In genomic region chr7:141664450-141664849, GRCh38 we compare ENCODE assay signal across 29 cellular contexts. TPM values are rescaled to one million over a fixed set of nuclear protein-coding genes. Genes with fewer than 3 reads are reported as not detected.
DNase-seq lines count a peak whose midpoint lies in the region; ATAC-seq and TF ChIP-seq lines count a peak whose summit lies in the region.
"Had no signal": no experiment of that assay in that cellular context is flagged by ENCODE, and none has a peak within 500 bp of the region (broad histone marks: within the 10 kb centered on the region; RNA-seq: fewer than 3 reads in every experiment).

No MANE protein-coding gene starts in this region.

- H3K36me3 ChIP-seq in thyroid gland = peaks cover 7 to 12% of the 10 kb centered on the region in 2 donors
- H3K36me3 ChIP-seq: ovary had no signal

- POLR2A ChIA-PET in activated CD4-positive, alpha-beta T cell treated with anti-CD3 and anti-CD28 coated beads for 36 hours (lab: Charles Lee) = no interaction called here

- H3K4me3 ChIP-seq in thyroid gland (replicated peaks in 1 of 3) = no peak overlapping the region
- H3K4me3 ChIP-seq: A549, coronary artery, ovary, SJSA1, skin epidermis had no signal

- no peaks in the 10 kb centered on the region for H3K27me3 ChIP-seq in thyroid gland
- H3K27me3 ChIP-seq: ovary, SJSA1 had no signal

- peaks cover 7% of the 10 kb centered on the region for H3K4me1 Mint-ChIP-seq in activated naive CD8-positive, alpha-beta T cell (ENCODE audit: low read depth)
- H3K4me1 Mint-ChIP-seq in activated naive CD8-positive, alpha-beta T cell treated with anti-CD3 and anti-CD28 coated beads for 36 hours = peaks cover 8% of the 10 kb centered on the region
- H3K4me1 Mint-ChIP-seq in dendritic cell treated with granulocyte-macrophage colony-stimulating factor and Interleukin-4, amounts not matched to agents 40 ng/mL and 50 ng/mL, for 4 days (ENCODE audit: low read depth) = peaks cover 81% of the 10 kb centered on the region
- peaks cover 9% of the 10 kb centered on the region for H3K4me1 Mint-ChIP-seq in activated CD4-positive, alpha-beta T cell treated with anti-CD3 and anti-CD28 coated beads for 36 hours
- H3K4me1 Mint-ChIP-seq: mesothelial cell of epicardium had no signal

- H3K4me3 Mint-ChIP-seq in activated naive CD8-positive, alpha-beta T cell = no peak overlapping the region
- no peak overlapping the region for H3K4me3 Mint-ChIP-seq in activated naive CD8-positive, alpha-beta T cell treated with anti-CD3 and anti-CD28 coated beads for 36 hours
- no peak overlapping the region for H3K4me3 Mint-ChIP-seq in dendritic cell treated with granulocyte-macrophage colony-stimulating factor and Interleukin-4, amounts not matched to agents 40 ng/mL and 50 ng/mL, for 4 days
- H3K4me3 Mint-ChIP-seq in activated CD4-positive, alpha-beta T cell treated with anti-CD3 and anti-CD28 coated beads for 36 hours = no peak overlapping the region
- H3K4me3 Mint-ChIP-seq: activated CD4-positive, alpha-beta T cell treated with anti-CD3 and anti-CD28 coated beads, Interleukin-2, amount 10 ng/mL, durations not matched to agents 7 days and 5 days; mesothelial cell of epicardium; stimulated activated naive CD8-positive, alpha-beta T cell treated with anti-CD3 and anti-CD28 coated beads, Interleukin-15, amount 100 ng/mL, for 72 hours had no signal

- CTCF ChIA-PET in activated CD4-positive, alpha-beta T cell treated with anti-CD3 and anti-CD28 coated beads for 36 hours (lab: Charles Lee) = interaction anchor here (1.4 to 2.8 kb wide), 2 partner anchors 10 to 73 kb away, joined by 3 to 11 read pairs; partner anchors contain the start of gene SSBP1

- H3K36me3 Mint-ChIP-seq in activated naive CD8-positive, alpha-beta T cell = peaks cover 2% of the 10 kb centered on the region
- peaks cover 12% of the 10 kb centered on the region for H3K36me3 Mint-ChIP-seq in activated naive CD8-positive, alpha-beta T cell treated with anti-CD3 and anti-CD28 coated beads for 36 hours
- H3K36me3 Mint-ChIP-seq in dendritic cell treated with granulocyte-macrophage colony-stimulating factor and Interleukin-4, amounts not matched to agents 40 ng/mL and 50 ng/mL, for 4 days (ENCODE audit: low read depth) = peaks cover 83% of the 10 kb centered on the region
- H3K36me3 Mint-ChIP-seq in activated CD4-positive, alpha-beta T cell treated with anti-CD3 and anti-CD28 coated beads for 36 hours (ENCODE audit: low read depth) = peaks cover 8% of the 10 kb centered on the region

- WGBS in thyroid gland, 2 donors = 92 to 94% methylated on average over 6 of the region's 6 CpGs

- DNase-seq in activated naive CD8-positive, alpha-beta T cell treated with anti-CD3 and anti-CD28 coated beads for 36 hours = no peak
- DNase-seq in mucosa of gallbladder (ENCODE audit: low spot score) (peak; percentile 51), thyroid gland (no peak), SK-N-DZ (ENCODE audit: low spot score) (no peak), NCI-H146 (lab: John Stamatoyannopoulos, UW) (no peak)
- DNase-seq in activated CD4-positive, alpha-beta T cell treated with anti-CD3 and anti-CD28 coated beads for 36 hours = no peak
- DNase-seq: activated CD4-positive, alpha-beta T cell treated with anti-CD3 and anti-CD28 coated beads, Interleukin-2, amount 10 ng/mL, durations not matched to agents 7 days and 5 days; activated naive CD4-positive, alpha-beta T cell; activated T-cell treated with anti-CD3 and anti-CD28 coated beads, Interleukin-2, amount 50 U/mL, for 48 hours; AML-193; anterior cingulate cortex; effector memory CD4-positive, alpha-beta T cell; erythroblast; left ventricle myocardium superior; NCI-H1048; NCI-H1694; NCI-H510A; ovary; retina; RPMI8226; stimulated activated naive CD8-positive, alpha-beta T cell treated with anti-CD3 and anti-CD28 coated beads, Interleukin-15, amount 100 ng/mL, for 72 hours had no signal

- TF ChIP-seq POLR2A in thyroid gland (IDR thresholded peaks at IDR 0.05) = no peak

- no peak for TF ChIP-seq CTCF in thyroid gland (IDR thresholded peaks at IDR 0.05)

- no peaks in the 10 kb centered on the region for H3K9me3 ChIP-seq in thyroid gland
- H3K9me3 ChIP-seq: A549, ovary, SJSA1 had no signal

- peaks cover 35 to 57% of the 10 kb centered on the region in 2 donors for H3K4me1 ChIP-seq in thyroid gland

- peak overlapping the region; percentile 68 for H3K27ac Mint-ChIP-seq in activated naive CD8-positive, alpha-beta T cell
- H3K27ac Mint-ChIP-seq in activated naive CD8-positive, alpha-beta T cell treated with anti-CD3 and anti-CD28 coated beads for 36 hours = no peak overlapping the region
- H3K27ac Mint-ChIP-seq in dendritic cell treated with granulocyte-macrophage colony-stimulating factor and Interleukin-4, amounts not matched to agents 40 ng/mL and 50 ng/mL, for 4 days = peak overlapping the region; percentile 97
- H3K27ac Mint-ChIP-seq in activated CD4-positive, alpha-beta T cell treated with anti-CD3 and anti-CD28 coated beads for 36 hours = no peak overlapping the region
- H3K27ac Mint-ChIP-seq: mesothelial cell of epicardium had no signal

- H3K27ac ChIP-seq in thyroid gland = peak overlapping the region; percentile 82 to 92 (median 89)
- H3K27ac ChIP-seq: coronary artery, ovary, SJSA1 had no signal

- ATAC-seq in activated CD4-positive, alpha-beta T cell treated with anti-CD3 and anti-CD28 coated beads for 36 hours = no peak
- ATAC-seq: A549, left ventricle myocardium superior had no signal

- no peaks in the 10 kb centered on the region for H3K27me3 Mint-ChIP-seq in activated naive CD8-positive, alpha-beta T cell
- H3K27me3 Mint-ChIP-seq in activated naive CD8-positive, alpha-beta T cell treated with anti-CD3 and anti-CD28 coated beads for 36 hours = no peaks in the 10 kb centered on the region
- no peaks in the 10 kb centered on the region for H3K27me3 Mint-ChIP-seq in dendritic cell treated with granulocyte-macrophage colony-stimulating factor and Interleukin-4, amounts not matched to agents 40 ng/mL and 50 ng/mL, for 4 days
- H3K27me3 Mint-ChIP-seq in activated CD4-positive, alpha-beta T cell treated with anti-CD3 and anti-CD28 coated beads for 36 hours = no peaks in the 10 kb centered on the region
- H3K27me3 Mint-ChIP-seq: activated CD4-positive, alpha-beta T cell treated with anti-CD3 and anti-CD28 coated beads, Interleukin-2, amount 10 ng/mL, durations not matched to agents 7 days and 5 days; stimulated activated naive CD8-positive, alpha-beta T cell treated with anti-CD3 and anti-CD28 coated beads, Interleukin-15, amount 100 ng/mL, for 72 hours had no signal

- no peaks in the 10 kb centered on the region for H3K9me3 Mint-ChIP-seq in activated naive CD8-positive, alpha-beta T cell (ENCODE audit: low read depth)
- H3K9me3 Mint-ChIP-seq in activated naive CD8-positive, alpha-beta T cell treated with anti-CD3 and anti-CD28 coated beads for 36 hours = no peaks in the 10 kb centered on the region
- H3K9me3 Mint-ChIP-seq in dendritic cell treated with granulocyte-macrophage colony-stimulating factor and Interleukin-4, amounts not matched to agents 40 ng/mL and 50 ng/mL, for 4 days = no peaks in the 10 kb centered on the region
- H3K9me3 Mint-ChIP-seq in activated CD4-positive, alpha-beta T cell treated with anti-CD3 and anti-CD28 coated beads for 36 hours (ENCODE audit: low read depth) = no peaks in the 10 kb centered on the region
- H3K9me3 Mint-ChIP-seq: activated CD4-positive, alpha-beta T cell treated with anti-CD3 and anti-CD28 coated beads, Interleukin-2, amount 10 ng/mL, durations not matched to agents 7 days and 5 days; mesothelial cell of epicardium; stimulated activated naive CD8-positive, alpha-beta T cell treated with anti-CD3 and anti-CD28 coated beads, Interleukin-15, amount 100 ng/mL, for 72 hours had no signal

- intact Hi-C loops in dendritic cell treated with granulocyte-macrophage colony-stimulating factor and Interleukin-4, amounts not matched to agents 40 ng/mL and 50 ng/mL, for 4 days (cut with micrococcal nuclease) = loop anchor here (2.0 kb wide), 1 partner anchor 32 kb away; no protein-coding TSS in a partner anchor
- intact Hi-C loops in thyroid gland (cut with DNase I) = no loop called here
- intact Hi-C loops in activated CD4-positive, alpha-beta T cell treated with anti-CD3 and anti-CD28 coated beads for 36 hours (cut with DNase I, micrococcal nuclease) = no loop called here

RNA-seq across cellular contexts. Expression of gene DENND11, which starts 37.5 kb away (rescaled TPM):
- total RNA-seq in activated naive CD8-positive, alpha-beta T cell treated with anti-CD3 and anti-CD28 coated beads for 36 hours = 10 to 100 TPM; 29.9 to 32.9 TPM
- total RNA-seq in mucosa of gallbladder (23.0 TPM), thyroid gland (10 to 100 TPM; 34.1 to 57.5 (median 45.3) TPM)
- 17.2 and 19.5 TPM in 2 replicates for polyA plus RNA-seq in SK-N-DZ (2014; cell fraction: cytosol; rRNA removed)
- polyA plus RNA-seq in SK-N-DZ (2014; cell fraction: nucleus; rRNA removed) = 27.4 and 32.9 TPM in 2 replicates
- total RNA-seq in activated CD4-positive, alpha-beta T cell treated with anti-CD3 and anti-CD28 coated beads for 36 hours = 10 to 100 TPM; 21.2 to 27.6 TPM

RNA-seq across cellular contexts. Expression of gene WEE2, which starts 43.7 kb away (rescaled TPM):
- total RNA-seq in activated naive CD8-positive, alpha-beta T cell treated with anti-CD3 and anti-CD28 coated beads for 36 hours = not detected
- total RNA-seq in mucosa of gallbladder (not detected), thyroid gland (under 1 TPM in 1 of 4 donors, not detected in 3; 0.79 TPM)
- not detected in 2 replicates for polyA plus RNA-seq in SK-N-DZ (2014; cell fraction: cytosol; rRNA removed)
- 0.06 TPM in 1 of 2 replicates, not detected in the other for polyA plus RNA-seq in SK-N-DZ (2014; cell fraction: nucleus; rRNA removed)
- not detected for total RNA-seq in activated CD4-positive, alpha-beta T cell treated with anti-CD3 and anti-CD28 coated beads for 36 hours
- total RNA-seq: activated CD4-positive, alpha-beta T cell treated with anti-CD3 and anti-CD28 coated beads, Interleukin-2, amount 10 ng/mL, durations not matched to agents 7 days and 5 days; HT-29; left ventricle myocardium superior; mesothelial cell of epicardium; SJSA1 had no signal
- polyA plus RNA-seq: A549 had no signal

Comparison
In these comparisons a context has a peak if more than half of its experiments do, and no peak if none do; other contexts are left out.
1. H3K27ac Mint-ChIP-seq: peak in activated naive CD8-positive, alpha-beta T cell (single experiment) and dendritic cell treated with granulocyte-macrophage colony-stimulating factor and Interleukin-4, amounts not matched to agents 40 ng/mL and 50 ng/mL, for 4 days (single experiment); none in activated naive CD8-positive, alpha-beta T cell treated with anti-CD3 and anti-CD28 coated beads for 36 hours (single experiment) and activated CD4-positive, alpha-beta T cell treated with anti-CD3 and anti-CD28 coated beads for 36 hours (single experiment).